21 cellular contexts compared by ENCODE assay signal in genomic region chr14:103817595-103817994, GRCh38.
"Had no signal": no experiment of that assay in that cellular context is flagged by ENCODE, and none has a peak within 500 bp of the region (broad histone marks: within the 10 kb centered on the region; RNA-seq: fewer than 3 reads in every experiment).

No MANE protein-coding gene starts in this region.

- H3K4me3 ChIP-seq: esophagus squamous epithelium, hepatocyte, left lung, mucosa of descending colon, prostate gland, right lobe of liver, suprapubic skin had no signal

- H3K27me3 ChIP-seq: esophagus squamous epithelium, hepatocyte, right lobe of liver, suprapubic skin had no signal

- ATAC-seq: activated CD4-positive, CD25-positive, alpha-beta regulatory T cell treated with anti-CD3 and anti-CD28 coated beads, Interleukin-2, amount 50 U/mL, for 24 hours; activated T-cell treated with anti-CD3 and anti-CD28 coated beads, Interleukin-2, amount 50 U/mL, for 72 hours; left lung; mucosa of descending colon; right lobe of liver; stimulated activated naive CD8-positive, alpha-beta T cell treated with anti-CD3 and anti-CD28 coated beads, Interleukin-15, amount 100 ng/mL, for 72 hours had no signal

- H3K27ac ChIP-seq: esophagus squamous epithelium, hepatocyte, left lung, prostate gland, right lobe of liver, suprapubic skin had no signal

- H3K4me3 Mint-ChIP-seq: activated naive CD8-positive, alpha-beta T cell; memory B cell; naive B cell; stimulated activated naive CD8-positive, alpha-beta T cell treated with anti-CD3 and anti-CD28 coated beads, Interleukin-15, amount 100 ng/mL, for 72 hours; T-helper 1 cell treated with Interleukin-12 subunit alpha and Interleukin-12 subunit beta and Interleukin-4 antibody, amounts not matched to agents 30 μg/mL and 1 μg/mL, for 36 hours had no signal

- H3K9me3 ChIP-seq: esophagus squamous epithelium, left lung, mucosa of descending colon, prostate gland, right lobe of liver, suprapubic skin had no signal

- H3K27me3 Mint-ChIP-seq: activated naive CD8-positive, alpha-beta T cell; memory B cell; stimulated activated naive CD8-positive, alpha-beta T cell treated with anti-CD3 and anti-CD28 coated beads, Interleukin-15, amount 100 ng/mL, for 72 hours had no signal

- H3K27ac Mint-ChIP-seq: naive B cell; T-helper 1 cell treated with Interleukin-12 subunit alpha and Interleukin-12 subunit beta and Interleukin-4 antibody, amounts not matched to agents 30 μg/mL and 1 μg/mL, for 36 hours had no signal

- DNase-seq: activated gamma-delta T cell; activated T-cell treated with anti-CD3 and anti-CD28 coated beads, Interleukin-2, amount 50 U/mL, for 72 hours; dermis blood vessel endothelial cell; effector memory CD4-positive, alpha-beta T cell; esophagus squamous epithelium; left lung; mucosa of descending colon; naive B cell; right lobe of liver; small intestine; stimulated activated CD4-positive, alpha-beta T cell treated with anti-CD3 and anti-CD28 coated beads, Interleukin-15, amount 100 ng/mL, for 24 hours; stimulated activated CD4-positive, alpha-beta T cell treated with anti-CD3 and anti-CD28 coated beads, Interleukin-2, amount 100 ng/mL, for 48 hours; stimulated activated naive CD8-positive, alpha-beta T cell treated with anti-CD3 and anti-CD28 coated beads, Interleukin-15, amount 100 ng/mL, for 72 hours; trophoblast cell had no signal

- H3K9me3 Mint-ChIP-seq: activated T-cell treated with anti-CD3 and anti-CD28 coated beads, Interleukin-2, amount 50 U/mL, for 72 hours; stimulated activated naive CD8-positive, alpha-beta T cell treated with anti-CD3 and anti-CD28 coated beads, Interleukin-15, amount 100 ng/mL, for 72 hours; T-helper 1 cell treated with Interleukin-12 subunit alpha and Interleukin-12 subunit beta and Interleukin-4 antibody, amounts not matched to agents 30 μg/mL and 1 μg/mL, for 36 hours had no signal

- H3K36me3 ChIP-seq: esophagus squamous epithelium, left lung, prostate gland, right lobe of liver, suprapubic skin had no signal
